Comparison of ENCODE assay signal across 23 cellular contexts in genomic region chr12:73798523-73798922, GRCh38.
"Had no signal": no experiment of that assay in that cellular context is flagged by ENCODE, and none has a peak within 500 bp of the region (broad histone marks: within the 10 kb centered on the region; RNA-seq: fewer than 3 reads in every experiment).

No MANE protein-coding gene starts in this region.

- DNase-seq: activated gamma-delta T cell treated with Interleukin-2 at 50 U/mL for 16 hours; activated T-cell treated with anti-CD3 and anti-CD28 coated beads, Interleukin-2, amount 50 U/mL, for 1 hour; adrenal gland; effector CD4-positive, alpha-beta T cell; erythroblast; foreskin keratinocyte; left lung; naive thymus-derived CD8-positive, alpha-beta T cell; spleen; stimulated activated CD4-positive, alpha-beta T cell treated with anti-CD3 and anti-CD28 coated beads, Interleukin-4, amount 100 ng/mL, for 1 hour; stimulated activated naive CD4-positive, alpha-beta T cell; T1000; testis had no signal

- H3K27me3 ChIP-seq: adrenal gland, ascending aorta, foreskin keratinocyte, left lung, neural progenitor cell, spleen, testis, vagina had no signal

- H3K36me3 Mint-ChIP-seq: activated naive CD4-positive, alpha-beta T cell treated with anti-CD3 and anti-CD28 coated beads, Interleukin-2, amount 50 U/mL, for 72 hours; type B pancreatic cell had no signal

- H3K9me3 ChIP-seq: adrenal gland, ascending aorta, testis, vagina had no signal

- H3K4me3 ChIP-seq: adrenal gland, ascending aorta, left lung, lung, neural progenitor cell, spleen, testis, vagina had no signal

- H3K27ac Mint-ChIP-seq: activated naive CD4-positive, alpha-beta T cell treated with anti-CD3 and anti-CD28 coated beads, Interleukin-2, amount 50 U/mL, for 72 hours; dendritic cell treated with granulocyte-macrophage colony-stimulating factor and Interleukin-4, amounts not matched to agents 40 ng/mL and 50 ng/mL, for 4 days; mesothelial cell of epicardium; naive thymus-derived CD8-positive, alpha-beta T cell; neural progenitor cell; progenitor cell of endocrine pancreas; type B pancreatic cell; WTC11 had no signal

- H3K9me3 Mint-ChIP-seq: type B pancreatic cell had no signal

- H3K36me3 ChIP-seq: adrenal gland, ascending aorta, left lung, neural progenitor cell, spleen, vagina had no signal

- H3K9ac ChIP-seq: neural progenitor cell had no signal

- H3K4me3 Mint-ChIP-seq: dendritic cell treated with granulocyte-macrophage colony-stimulating factor and Interleukin-4, amounts not matched to agents 40 ng/mL and 50 ng/mL, for 4 days; mesothelial cell of epicardium; naive thymus-derived CD8-positive, alpha-beta T cell; neural progenitor cell; type B pancreatic cell; WTC11 had no signal

- H3K4me1 Mint-ChIP-seq: mesothelial cell of epicardium; naive thymus-derived CD8-positive, alpha-beta T cell; neural progenitor cell; WTC11 had no signal

- H3K27me3 Mint-ChIP-seq: dendritic cell treated with granulocyte-macrophage colony-stimulating factor and Interleukin-4, amounts not matched to agents 40 ng/mL and 50 ng/mL, for 4 days; naive thymus-derived CD8-positive, alpha-beta T cell; progenitor cell of endocrine pancreas; type B pancreatic cell had no signal

- H2AFZ ChIP-seq: neural progenitor cell had no signal

- H3K27ac ChIP-seq: adrenal gland, ascending aorta, foreskin keratinocyte, left lung, neural progenitor cell, spleen, testis, vagina had no signal

- H3K4me1 ChIP-seq: adrenal gland, ascending aorta, foreskin keratinocyte, left lung, neural progenitor cell, spleen, testis, vagina had no signal

- H3K4me2 ChIP-seq: neural progenitor cell had no signal

- ATAC-seq: activated naive CD4-positive, alpha-beta T cell treated with anti-CD3 and anti-CD28 coated beads, Interleukin-2, amount 50 U/mL, for 72 hours; foreskin keratinocyte; left lung; naive thymus-derived CD8-positive, alpha-beta T cell; WTC11 had no signal
